Comparison of ENCODE assay signal across 2 cellular contexts in the genomic region with DNA sequence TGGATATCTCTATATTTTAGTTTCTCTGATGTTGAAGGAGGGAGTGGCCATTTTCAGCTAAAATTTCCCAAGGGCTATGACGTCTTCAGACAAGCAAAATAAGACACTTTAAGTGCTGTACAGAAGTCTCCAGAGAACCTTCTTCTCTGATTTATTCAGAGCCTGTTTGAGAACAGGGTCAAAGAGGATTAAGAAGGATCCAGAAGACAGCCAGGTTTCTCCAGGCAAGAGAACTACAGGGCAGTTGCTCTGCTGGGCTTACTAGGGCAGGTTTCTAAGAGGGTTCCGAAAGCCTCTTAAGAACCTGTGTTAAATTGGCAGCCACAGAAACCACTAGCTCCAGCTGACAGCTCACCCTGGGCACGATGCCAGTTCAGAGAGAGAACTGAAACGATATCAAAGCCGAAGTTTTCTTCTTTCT.
TF ChIP-seq lines count a peak whose summit lies in the region.

No MANE protein-coding gene starts in this region.

TF ChIP-seq in liver, 16 proteins besides CTCF, POLR2A, EP300 and RAD21:
- TF ChIP-seq ATF3 (IDR thresholded peaks at IDR 0.05) (no peak), YY1 (IDR thresholded peaks at IDR 0.05) (peak; percentile 22)
TF ChIP-seq in liver: peak in this region for 1.

TF ChIP-seq in HepG2, 621 proteins besides CTCF, POLR2A, EP300 and RAD21:
- TF ChIP-seq HDAC1 (CRISPR knock-in tag; IDR thresholded peaks at IDR 0.05) (no peak), ZNF343 (CRISPR knock-in tag; IDR thresholded peaks at IDR 0.05) (no peak), PRDM4 (CRISPR knock-in tag; IDR thresholded peaks at IDR 0.05; ENCODE audit: borderline replicate concordance) (no peak), REPIN1 (CRISPR knock-in tag; IDR thresholded peaks at IDR 0.05; ENCODE audit: borderline replicate concordance, low read depth) (no peak), ZNF703 (CRISPR knock-in tag; IDR thresholded peaks at IDR 0.05; ENCODE audit: borderline replicate concordance) (no peak), ZNF335 (CRISPR knock-in tag; IDR thresholded peaks at IDR 0.05) (no peak), IRF2 (CRISPR knock-in tag; IDR thresholded peaks at IDR 0.05) (no peak), NFRKB (IDR thresholded peaks at IDR 0.05) (no peak)
- TF ChIP-seq, protein P1, sequence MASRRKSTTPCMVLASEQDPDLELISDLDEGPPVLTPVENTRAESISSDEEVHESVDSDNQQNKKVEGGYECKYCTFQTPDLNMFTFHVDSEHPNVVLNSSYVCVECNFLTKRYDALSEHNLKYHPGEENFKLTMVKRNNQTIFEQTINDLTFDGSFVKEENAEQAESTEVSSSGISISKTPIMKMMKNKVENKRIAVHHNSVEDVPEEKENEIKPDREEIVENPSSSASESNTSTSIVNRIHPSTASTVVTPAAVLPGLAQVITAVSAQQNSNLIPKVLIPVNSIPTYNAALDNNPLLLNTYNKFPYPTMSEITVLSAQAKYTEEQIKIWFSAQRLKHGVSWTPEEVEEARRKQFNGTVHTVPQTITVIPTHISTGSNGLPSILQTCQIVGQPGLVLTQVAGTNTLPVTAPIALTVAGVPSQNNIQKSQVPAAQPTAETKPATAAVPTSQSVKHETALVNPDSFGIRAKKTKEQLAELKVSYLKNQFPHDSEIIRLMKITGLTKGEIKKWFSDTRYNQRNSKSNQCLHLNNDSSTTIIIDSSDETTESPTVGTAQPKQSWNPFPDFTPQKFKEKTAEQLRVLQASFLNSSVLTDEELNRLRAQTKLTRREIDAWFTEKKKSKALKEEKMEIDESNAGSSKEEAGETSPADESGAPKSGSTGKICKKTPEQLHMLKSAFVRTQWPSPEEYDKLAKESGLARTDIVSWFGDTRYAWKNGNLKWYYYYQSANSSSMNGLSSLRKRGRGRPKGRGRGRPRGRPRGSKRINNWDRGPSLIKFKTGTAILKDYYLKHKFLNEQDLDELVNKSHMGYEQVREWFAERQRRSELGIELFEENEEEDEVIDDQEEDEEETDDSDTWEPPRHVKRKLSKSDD (CRISPR knock-in tag; IDR thresholded peaks at IDR 0.05; ENCODE audit: low read depth) = no peak
TF ChIP-seq in HepG2: peak in this region for 0.
